8 cellular contexts compared by ENCODE assay signal in genomic region chr9:16004613-16005012, GRCh38.
"Had no signal": no experiment of that assay in that cellular context is flagged by ENCODE, and none has a peak within 500 bp of the region (broad histone marks: within the 10 kb centered on the region; RNA-seq: fewer than 3 reads in every experiment).

No MANE protein-coding gene starts in this region.

- FAIRE-seq: HepG2, HTR-8/SVneo, K562 had no signal

- H3K27me3 Mint-ChIP-seq: IgD-negative memory B cell had no signal

- H3K27ac Mint-ChIP-seq: IgD-negative memory B cell had no signal

- DNase-seq: IMR-90, KBM-7, KG1 had no signal

- ATAC-seq: HepG2, K562 had no signal

- H3K4me1 Mint-ChIP-seq: IgD-negative memory B cell had no signal

- H3K27ac ChIP-seq: HL-60 had no signal

- H3K4me3 ChIP-seq: K562 had no signal

- H3K36me3 Mint-ChIP-seq: IgD-negative memory B cell had no signal

- H3K4me3 Mint-ChIP-seq: IgD-negative memory B cell had no signal
